21 cellular contexts compared by ENCODE assay signal in the genomic region with DNA sequence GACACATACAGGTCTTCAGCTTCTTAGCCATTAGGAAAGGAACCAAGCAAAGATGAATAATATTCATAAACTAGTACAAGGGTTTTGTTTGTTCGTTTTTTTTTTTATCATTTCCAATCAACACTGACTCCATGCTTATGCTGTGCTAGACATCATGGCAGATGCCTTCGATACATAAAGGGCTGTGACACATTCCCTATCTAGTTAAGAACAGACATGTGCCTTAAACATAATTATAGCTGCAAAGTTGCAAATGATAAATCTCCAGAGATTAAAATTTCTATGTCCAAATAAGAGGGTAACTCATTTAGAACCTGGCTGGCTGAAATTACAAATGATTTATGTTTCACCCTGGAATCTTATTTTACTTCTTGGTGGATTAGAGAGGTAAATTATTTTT.
"Had no signal": no experiment of that assay in that cellular context is flagged by ENCODE, and none has a peak within 500 bp of the region (broad histone marks: within the 10 kb centered on the region; RNA-seq: fewer than 3 reads in every experiment).

No MANE protein-coding gene starts in this region.

- H3K9me3 ChIP-seq: adrenal gland, body of pancreas, breast epithelium, Peyer's patch had no signal

- H3K9me3 Mint-ChIP-seq: activated CD4-positive, alpha-beta T cell treated with anti-CD3 and anti-CD28 coated beads, Interleukin-2, amount 10 ng/mL, durations not matched to agents 24 days and 14 days; activated CD8-positive, alpha-beta T cell treated with anti-CD3 and anti-CD28 coated beads for 36 hours; activated naive CD4-positive, alpha-beta T cell treated with anti-CD3 and anti-CD28 coated beads for 36 hours had no signal

- H3K4me1 ChIP-seq: body of pancreas, breast epithelium, Peyer's patch had no signal

- H3K27ac ChIP-seq: adrenal gland, body of pancreas, breast epithelium, KMS-11, Peyer's patch had no signal

- H3K4me3 Mint-ChIP-seq: activated CD4-positive, alpha-beta T cell treated with anti-CD3 and anti-CD28 coated beads, Interleukin-2, amount 10 ng/mL, durations not matched to agents 24 days and 14 days; activated CD8-positive, alpha-beta T cell treated with anti-CD3 and anti-CD28 coated beads for 36 hours; activated naive CD4-positive, alpha-beta T cell treated with anti-CD3 and anti-CD28 coated beads for 36 hours; activated T-cell treated with anti-CD3 and anti-CD28 coated beads, Interleukin-2, amount 50 U/mL, for 24 hours had no signal

- H3K4me1 Mint-ChIP-seq: activated CD4-positive, alpha-beta T cell treated with anti-CD3 and anti-CD28 coated beads, Interleukin-2, amount 10 ng/mL, durations not matched to agents 24 days and 14 days had no signal

- DNase-seq: activated CD4-positive, alpha-beta T cell treated with anti-CD3 and anti-CD28 coated beads, Interleukin-2, amount 10 ng/mL, durations not matched to agents 24 days and 14 days; activated CD4-positive, alpha-beta T cell treated with anti-CD3 and anti-CD28 coated beads, Interleukin-2, amount 50 U/mL, for 4 hours; activated CD8-positive, alpha-beta T cell treated with anti-CD3 and anti-CD28 coated beads for 36 hours; activated gamma-delta T cell treated with Interleukin-2 at 50 U/mL for 16 hours; activated naive CD4-positive, alpha-beta T cell treated with anti-CD3 and anti-CD28 coated beads for 36 hours; activated T-cell treated with anti-CD3 and anti-CD28 coated beads, Interleukin-2, amount 50 U/mL, for 24 hours; adrenal gland; body of pancreas; caudate nucleus; NCI-H1092 treated with DMSO at 0.1 percent for 48 hours; NCI-H187; NCI-H2227 treated with DMSO at 0.1 percent for 48 hours; NCI-H524; Peyer's patch; RPMI8226; SIG-M5; T1000 had no signal

- H3K27me3 ChIP-seq: adrenal gland, body of pancreas, breast epithelium, Peyer's patch had no signal

- H3K36me3 ChIP-seq: adrenal gland, breast epithelium, Peyer's patch had no signal

- H3K9ac ChIP-seq: KMS-11 had no signal

- H3K36me3 Mint-ChIP-seq: activated naive CD4-positive, alpha-beta T cell treated with anti-CD3 and anti-CD28 coated beads, Interleukin-2, amount 50 U/mL, for 72 hours had no signal

- ATAC-seq: activated CD8-positive, alpha-beta T cell treated with anti-CD3 and anti-CD28 coated beads for 36 hours; activated naive CD4-positive, alpha-beta T cell treated with anti-CD3 and anti-CD28 coated beads, Interleukin-2, amount 50 U/mL, for 72 hours; body of pancreas; Right ventricle myocardium inferior had no signal

- H3K27ac Mint-ChIP-seq: activated CD4-positive, alpha-beta T cell treated with anti-CD3 and anti-CD28 coated beads, Interleukin-2, amount 10 ng/mL, durations not matched to agents 24 days and 14 days; activated CD8-positive, alpha-beta T cell treated with anti-CD3 and anti-CD28 coated beads for 36 hours; activated naive CD4-positive, alpha-beta T cell treated with anti-CD3 and anti-CD28 coated beads for 36 hours; activated naive CD4-positive, alpha-beta T cell treated with anti-CD3 and anti-CD28 coated beads, Interleukin-2, amount 50 U/mL, for 72 hours; activated T-cell treated with anti-CD3 and anti-CD28 coated beads, Interleukin-2, amount 50 U/mL, for 24 hours had no signal

- H3K4me2 ChIP-seq: KMS-11 had no signal

- H3K4me3 ChIP-seq: adrenal gland, body of pancreas, breast epithelium, Peyer's patch had no signal

- H3K27me3 Mint-ChIP-seq: activated CD4-positive, alpha-beta T cell treated with anti-CD3 and anti-CD28 coated beads, Interleukin-2, amount 10 ng/mL, durations not matched to agents 24 days and 14 days; activated CD8-positive, alpha-beta T cell treated with anti-CD3 and anti-CD28 coated beads for 36 hours; activated T-cell treated with anti-CD3 and anti-CD28 coated beads, Interleukin-2, amount 50 U/mL, for 24 hours had no signal
